8 cellular contexts compared by ENCODE assay signal in the genomic region with DNA sequence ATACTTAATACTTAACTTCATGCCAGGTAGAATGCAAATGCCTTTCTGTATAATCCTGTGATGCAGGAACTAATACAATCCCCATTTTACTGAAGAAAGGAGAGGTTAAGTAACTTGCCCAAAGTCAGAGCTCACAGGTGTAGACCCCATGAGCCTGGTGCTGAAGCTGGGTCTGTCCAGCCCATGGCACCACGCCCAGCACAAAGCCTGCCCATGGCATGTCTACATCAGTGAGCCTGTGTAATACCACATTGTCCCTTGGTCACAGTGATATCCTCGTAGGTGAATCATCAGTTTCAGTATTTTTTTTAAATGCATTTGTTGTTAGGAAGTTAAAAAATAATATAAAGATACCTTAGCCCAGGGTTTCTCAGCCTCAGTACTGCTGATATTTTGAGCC. TPM values are rescaled to one million over a fixed set of nuclear protein-coding genes. Genes with fewer than 3 reads are reported as not detected.
DNase-seq lines count a peak whose midpoint lies in the region; ATAC-seq and TF ChIP-seq lines count a peak whose summit lies in the region.

No MANE protein-coding gene starts in this region.

- no peaks in the 10 kb centered on the region for H3K9me3 Mint-ChIP-seq in stimulated activated naive CD8-positive, alpha-beta T cell treated with anti-CD3 and anti-CD28 coated beads, Interleukin-15, amount 100 ng/mL, for 72 hours
- no peaks in the 10 kb centered on the region for H3K9me3 Mint-ChIP-seq in endothelial cell (ENCODE audit: unreplicated experiment)

- CTCF ChIA-PET in RWPE1 (lab: Yijun Ruan, JAX), result interaction anchor here (0.7 to 1.0 kb wide), 2 partner anchors 156 to 337 kb away, joined by 3 to 5 read pairs; no protein-coding TSS in a partner anchor

- no peaks in the 10 kb centered on the region for H3K27me3 Mint-ChIP-seq in stimulated activated naive CD8-positive, alpha-beta T cell treated with anti-CD3 and anti-CD28 coated beads, Interleukin-15, amount 100 ng/mL, for 72 hours
- H3K27me3 Mint-ChIP-seq in endothelial cell (ENCODE audit: unreplicated experiment), result peaks cover 5% of the 10 kb centered on the region

- peaks cover 6% of the 10 kb centered on the region for H3K36me3 Mint-ChIP-seq in endothelial cell (ENCODE audit: low read depth, unreplicated experiment)

- peak overlapping the region; percentile 70 to 76 for H3K4me3 Mint-ChIP-seq in stimulated activated naive CD8-positive, alpha-beta T cell treated with anti-CD3 and anti-CD28 coated beads, Interleukin-15, amount 100 ng/mL, for 72 hours
- H3K4me3 Mint-ChIP-seq in endothelial cell (ENCODE audit: unreplicated experiment), result no peak overlapping the region

- H3K9me3 ChIP-seq in esophagus squamous epithelium, result no peaks in the 10 kb centered on the region

- intact Hi-C loops in esophagus squamous epithelium (cut with DNase I), result no loop called here

- no peak overlapping the region for H3K4me3 ChIP-seq in esophagus squamous epithelium

- H3K4me1 ChIP-seq in esophagus squamous epithelium, result peaks cover 56 to 92% (median 78%) of the 10 kb centered on the region in 3 donors

- peaks cover 69% of the 10 kb centered on the region for H3K4me1 Mint-ChIP-seq in stimulated activated naive CD8-positive, alpha-beta T cell treated with anti-CD3 and anti-CD28 coated beads, Interleukin-15, amount 100 ng/mL, for 72 hours
- peaks cover 16% of the 10 kb centered on the region for H3K4me1 Mint-ChIP-seq in endothelial cell (ENCODE audit: unreplicated experiment)

- peak; percentile 24 for ATAC-seq in GM21390 (IDR thresholded peaks at IDR 0.05; ENCODE audit: unreplicated experiment)
- ATAC-seq in stimulated activated naive CD8-positive, alpha-beta T cell treated with anti-CD3 and anti-CD28 coated beads, Interleukin-15, amount 100 ng/mL, for 72 hours, result peak; percentile 84

- POLR2A ChIA-PET in RWPE1 (lab: Yijun Ruan, JAX; ENCODE audit: low non-redundant PET), result interaction anchor here (0.6 kb wide), 1 partner anchor 57 kb away, joined by 3 read pairs; no protein-coding TSS in a partner anchor

- peak overlapping the region; percentile 92 to 95 for H3K27ac Mint-ChIP-seq in stimulated activated naive CD8-positive, alpha-beta T cell treated with anti-CD3 and anti-CD28 coated beads, Interleukin-15, amount 100 ng/mL, for 72 hours
- no peak overlapping the region for H3K27ac Mint-ChIP-seq in endothelial cell (ENCODE audit: unreplicated experiment)

- TF ChIP-seq CTCF in RWPE1 (conservative IDR thresholded peaks at IDR 0.05; ENCODE audit: low read depth), result no peak
- TF ChIP-seq CTCF in esophagus squamous epithelium (IDR thresholded peaks at IDR 0.05), result no peak
- no peak for TF ChIP-seq CTCF in endothelial cell (IDR thresholded peaks at IDR 0.05; ENCODE audit: unreplicated experiment)

- H3K36me3 ChIP-seq in esophagus squamous epithelium, result peaks cover 0 to 55% (median 7%) of the 10 kb centered on the region in 3 donors

- DNase-seq in AG08395 (ENCODE audit: low spot score), result peak; percentile 51
- DNase-seq in RWPE1 (ENCODE audit: low spot score), result no peak
- DNase-seq in esophagus squamous epithelium (lab: John Stamatoyannopoulos, UW), result no peak
- peak; percentile 28 to 62 for DNase-seq in stimulated activated naive CD8-positive, alpha-beta T cell treated with anti-CD3 and anti-CD28 coated beads, Interleukin-15, amount 100 ng/mL, for 72 hours
- DNase-seq in foreskin melanocyte, result no peak
- no peak for DNase-seq in endothelial cell (ENCODE audit: low spot score)
- no peak for DNase-seq in NCI-H69 (lab: John Stamatoyannopoulos, UW)

- H3K27ac ChIP-seq in RWPE1 (peak overlapping the region; percentile 96), esophagus squamous epithelium (peak overlapping the region; percentile 76 to 92 (median 88))

- no peaks in the 10 kb centered on the region for H3K27me3 ChIP-seq in esophagus squamous epithelium

- WGBS in esophagus squamous epithelium, 2 donors, result 9 to 29% methylated on average over 2 of the region's 2 CpGs

- TF ChIP-seq POLR2A in esophagus squamous epithelium (IDR thresholded peaks at IDR 0.05), result no peak

RNA-seq across cellular contexts. Expression of gene TTC7A, which starts 44.5 kb away (rescaled TPM):
- total RNA-seq in esophagus squamous epithelium, result 10 to 100 TPM; 13.7 to 31.3 (median 28.2) TPM
- 10.8 TPM for total RNA-seq in endothelial cell (ENCODE audit: unreplicated experiment)

Comparison
In these comparisons a context has a peak if more than half of its experiments do, and no peak if none do; other contexts are left out.
1. DNase-seq: peak in AG08395 (single experiment) and stimulated activated naive CD8-positive, alpha-beta T cell treated with anti-CD3 and anti-CD28 coated beads, Interleukin-15, amount 100 ng/mL, for 72 hours (2 of 2); none in RWPE1 (single experiment), esophagus squamous epithelium (single experiment), foreskin melanocyte (single experiment), endothelial cell (single experiment) and NCI-H69 (single experiment).